26 cellular contexts compared by ENCODE assay signal in genomic region chr5:163561339-163561738, GRCh38.
"Had no signal": no experiment of that assay in that cellular context is flagged by ENCODE, and none has a peak within 500 bp of the region (broad histone marks: within the 10 kb centered on the region; RNA-seq: fewer than 3 reads in every experiment).

No MANE protein-coding gene starts in this region.

- H2AFZ ChIP-seq: hepatocyte had no signal

- H3K4me3 Mint-ChIP-seq: dendritic cell treated with granulocyte-macrophage colony-stimulating factor and Interleukin-4, amounts not matched to agents 40 ng/mL and 50 ng/mL, for 4 days; effector memory CD8-positive, alpha-beta T cell; endodermal cell had no signal

- H3K4me1 ChIP-seq: colonic mucosa, foreskin keratinocyte had no signal

- H3K27me3 ChIP-seq: colonic mucosa had no signal

- H3K36me3 ChIP-seq: colonic mucosa, esophagus muscularis mucosa, esophagus squamous epithelium, gastrocnemius medialis, gastroesophageal sphincter, heart left ventricle, heart right ventricle had no signal

- H3K9me3 Mint-ChIP-seq: dendritic cell treated with granulocyte-macrophage colony-stimulating factor and Interleukin-4, amounts not matched to agents 40 ng/mL and 50 ng/mL, for 4 days had no signal

- H3K4me3 ChIP-seq: colonic mucosa, coronary artery, dorsolateral prefrontal cortex, esophagus muscularis mucosa, esophagus squamous epithelium, gastrocnemius medialis, gastroesophageal sphincter, heart left ventricle, heart right ventricle, hepatocyte had no signal

- H3K27ac ChIP-seq: colonic mucosa, coronary artery, dorsolateral prefrontal cortex, epithelial cell of prostate, esophagus muscularis mucosa, esophagus squamous epithelium, foreskin keratinocyte, gastrocnemius medialis, gastroesophageal sphincter, heart left ventricle, heart right ventricle, hepatocyte had no signal

- DNase-seq: colonic mucosa; cortex of kidney; dorsolateral prefrontal cortex; effector CD4-positive, alpha-beta T cell; effector CD8-positive, alpha-beta T cell; effector memory CD4-positive, alpha-beta T cell; effector memory CD8-positive, alpha-beta T cell; endodermal cell; erythroblast; esophagus squamous epithelium; foreskin fibroblast; foreskin keratinocyte; foreskin melanocyte; gastrocnemius medialis; glutamatergic neuron; head of caudate nucleus; heart left ventricle; heart right ventricle; hippocampal formation had no signal

- ATAC-seq: effector memory CD8-positive, alpha-beta T cell; esophagus mucosa; foreskin keratinocyte; gastrocnemius medialis; gastroesophageal sphincter; heart left ventricle; heart right ventricle had no signal

- H3K79me2 ChIP-seq: hepatocyte had no signal

- H3K9me3 ChIP-seq: colonic mucosa, esophagus muscularis mucosa, esophagus squamous epithelium, gastrocnemius medialis, gastroesophageal sphincter had no signal

- H3K27ac Mint-ChIP-seq: dendritic cell treated with granulocyte-macrophage colony-stimulating factor and Interleukin-4, amounts not matched to agents 40 ng/mL and 50 ng/mL, for 4 days; effector memory CD8-positive, alpha-beta T cell; endodermal cell had no signal

- H3K4me2 ChIP-seq: hepatocyte had no signal
